ENCODE assay signal across 8 cellular contexts in the genomic region with DNA sequence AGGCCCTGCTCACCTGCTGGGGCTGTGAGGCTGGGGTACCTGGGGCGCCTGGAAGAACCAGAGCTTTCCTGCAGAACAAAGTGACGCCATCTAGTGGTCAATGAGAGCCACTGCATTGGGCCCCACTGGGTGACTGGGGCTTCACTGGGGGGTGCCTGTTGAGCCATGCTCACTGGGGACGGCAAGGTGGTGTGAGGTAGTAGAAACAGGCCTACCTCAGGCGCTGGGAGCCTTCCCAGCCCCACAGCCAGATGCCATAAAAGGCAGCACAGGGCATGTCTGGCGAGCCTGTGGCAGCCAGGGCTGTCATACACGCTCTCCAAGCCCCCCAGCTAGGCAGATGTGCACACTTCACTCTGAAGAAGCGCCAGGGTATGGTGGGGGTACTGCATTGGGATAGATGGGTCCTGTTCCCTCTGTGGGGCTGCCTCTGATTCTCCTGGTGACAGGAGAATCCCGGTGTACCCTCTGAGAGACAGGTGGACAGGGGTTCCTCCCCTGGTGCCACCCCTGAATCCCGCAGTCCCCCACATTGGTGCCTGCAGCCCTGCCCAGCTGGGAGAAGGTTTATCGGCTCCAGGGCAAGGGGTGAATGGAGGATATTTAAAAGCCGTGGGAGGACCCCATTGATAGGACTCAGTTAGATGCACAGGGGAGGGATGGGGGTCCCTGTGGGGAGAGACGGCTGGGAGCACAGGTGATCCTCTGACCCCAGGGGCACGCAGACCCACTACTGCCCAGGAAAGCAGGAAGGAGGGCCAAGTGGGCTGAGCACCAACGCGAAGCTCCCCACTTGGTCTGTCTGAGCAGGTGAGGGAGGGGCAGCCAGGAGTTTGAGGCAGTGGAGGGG.
DNase-seq lines count a peak whose midpoint lies in the region; ATAC-seq and TF ChIP-seq lines count a peak whose summit lies in the region.

No MANE protein-coding gene starts in this region.

- CTCF ChIA-PET in CD4-positive, alpha-beta T cell (lab: Charles Lee), result interaction anchor here (0.7 to 2.7 kb wide), 7 partner anchors 9 to 217 kb away, joined by 3 to 15 read pairs (median 5); no protein-coding TSS in a partner anchor
- CTCF ChIA-PET in activated CD4-positive, alpha-beta T cell treated with anti-CD3 and anti-CD28 coated beads, Interleukin-2, amount 10 ng/mL, durations not matched to agents 7 days and 5 days (lab: Charles Lee), result interaction anchor here (1.0 to 3.2 kb wide), 8 partner anchors 9 to 59 kb away, joined by 3 to 11 read pairs (median 4); no protein-coding TSS in a partner anchor

- peak overlapping the region; percentile 81 for H3K27ac Mint-ChIP-seq in CD4-positive, alpha-beta T cell
- peak overlapping the region; percentile 90 for H3K27ac Mint-ChIP-seq in activated CD4-positive, alpha-beta T cell treated with anti-CD3 and anti-CD28 coated beads, Interleukin-2, amount 10 ng/mL, durations not matched to agents 7 days and 5 days
- peak overlapping the region; percentile 86 to 88 for H3K27ac Mint-ChIP-seq in effector memory CD8-positive, alpha-beta T cell

- H3K9me3 ChIP-seq in CD4-positive, alpha-beta T cell (ENCODE audit: control insufficient read depth, low read length), result no peaks in the 10 kb centered on the region

- peak overlapping the region; percentile 30 for H3K4me3 Mint-ChIP-seq in CD4-positive, alpha-beta T cell
- peak overlapping the region; percentile 43 for H3K4me3 Mint-ChIP-seq in activated CD4-positive, alpha-beta T cell treated with anti-CD3 and anti-CD28 coated beads, Interleukin-2, amount 10 ng/mL, durations not matched to agents 7 days and 5 days
- H3K4me3 Mint-ChIP-seq in effector memory CD8-positive, alpha-beta T cell, result peak overlapping the region; percentile 77 to 80

- H3K27ac ChIP-seq in CD4-positive, alpha-beta T cell (ENCODE audit: low read depth, low read length), result no peak overlapping the region

- no peaks in the 10 kb centered on the region for H3K27me3 ChIP-seq in CD4-positive, alpha-beta T cell (ENCODE audit: control insufficient read depth, insufficient read depth, low read length)

- no peaks in the 10 kb centered on the region for H3K9me3 Mint-ChIP-seq in CD4-positive, alpha-beta T cell
- H3K9me3 Mint-ChIP-seq in activated CD4-positive, alpha-beta T cell treated with anti-CD3 and anti-CD28 coated beads, Interleukin-2, amount 10 ng/mL, durations not matched to agents 7 days and 5 days, result no peaks in the 10 kb centered on the region
- H3K9me3 Mint-ChIP-seq in effector memory CD8-positive, alpha-beta T cell, result no peaks in the 10 kb centered on the region

- POLR2A ChIA-PET in CD4-positive, alpha-beta T cell (lab: Charles Lee), result no interaction called here
- POLR2A ChIA-PET in activated CD4-positive, alpha-beta T cell treated with anti-CD3 and anti-CD28 coated beads, Interleukin-2, amount 10 ng/mL, durations not matched to agents 7 days and 5 days (lab: Charles Lee), result interaction anchor here (0.6 kb wide), 1 partner anchor 180 kb away, joined by 3 read pairs; no protein-coding TSS in a partner anchor

- intact Hi-C loops in CD4-positive, alpha-beta T cell (cut with DNase I, micrococcal nuclease), result loop anchor here (1.0 to 10.0 kb wide), 3 partner anchors 218 to 306 kb away; no protein-coding TSS in a partner anchor

- TF ChIP-seq CTCF in CD4-positive, alpha-beta T cell (IDR thresholded peaks at IDR 0.05), result peak; percentile 81

- H3K27me3 Mint-ChIP-seq in CD4-positive, alpha-beta T cell, result no peaks in the 10 kb centered on the region
- no peaks in the 10 kb centered on the region for H3K27me3 Mint-ChIP-seq in activated CD4-positive, alpha-beta T cell treated with anti-CD3 and anti-CD28 coated beads, Interleukin-2, amount 10 ng/mL, durations not matched to agents 7 days and 5 days
- no peaks in the 10 kb centered on the region for H3K27me3 Mint-ChIP-seq in effector memory CD8-positive, alpha-beta T cell

- peaks cover 42% of the 10 kb centered on the region for H3K4me1 Mint-ChIP-seq in CD4-positive, alpha-beta T cell (ENCODE audit: low read depth)
- peaks cover 27% of the 10 kb centered on the region for H3K4me1 Mint-ChIP-seq in activated CD4-positive, alpha-beta T cell treated with anti-CD3 and anti-CD28 coated beads, Interleukin-2, amount 10 ng/mL, durations not matched to agents 7 days and 5 days
- peaks cover 28 to 32% of the 10 kb centered on the region in 2 donors for H3K4me1 Mint-ChIP-seq in effector memory CD8-positive, alpha-beta T cell (ENCODE audit: low read depth in 2 of 2)

- DNase-seq in CD4-positive, alpha-beta T cell, result peak in 9 of 10 experiments; percentile 24 to 46 (median 37)
- DNase-seq in HK-2 (ENCODE audit: unreplicated experiment) (peak; percentile 19), pons (ENCODE audit: low spot score) (peak; percentile 64), occipital lobe (lab: John Stamatoyannopoulos, UW) (no peak), amniotic stem cell (lab: John Stamatoyannopoulos, UW) (no peak)
- peak; percentile 57 for DNase-seq in activated CD4-positive, alpha-beta T cell treated with anti-CD3 and anti-CD28 coated beads, Interleukin-2, amount 10 ng/mL, durations not matched to agents 7 days and 5 days
- peak; percentile 34 to 60 (median 35) for DNase-seq in effector memory CD8-positive, alpha-beta T cell

- H3K36me3 Mint-ChIP-seq in CD4-positive, alpha-beta T cell (ENCODE audit: low read depth), result peaks cover 64% of the 10 kb centered on the region
- H3K36me3 Mint-ChIP-seq in activated CD4-positive, alpha-beta T cell treated with anti-CD3 and anti-CD28 coated beads, Interleukin-2, amount 10 ng/mL, durations not matched to agents 7 days and 5 days (ENCODE audit: low read depth), result no peaks in the 10 kb centered on the region
- peaks cover 5% of the 10 kb centered on the region for H3K36me3 Mint-ChIP-seq in effector memory CD8-positive, alpha-beta T cell (ENCODE audit: insufficient read depth)

- ATAC-seq in CD4-positive, alpha-beta T cell (ENCODE audit: poor library complexity), result peak; percentile 76
- ATAC-seq in effector memory CD8-positive, alpha-beta T cell (replicated peaks), result peak; percentile 53
- no peak for ATAC-seq in GM21576 (IDR thresholded peaks at IDR 0.05; ENCODE audit: unreplicated experiment)

Comparison
In these comparisons a context has a peak if more than half of its experiments do, and no peak if none do; other contexts are left out.
1. DNase-seq: peak in CD4-positive, alpha-beta T cell (9 of 10), HK-2 (single experiment), activated CD4-positive, alpha-beta T cell treated with anti-CD3 and anti-CD28 coated beads, Interleukin-2, amount 10 ng/mL, durations not matched to agents 7 days and 5 days (single experiment), effector memory CD8-positive, alpha-beta T cell (3 of 3) and pons (single experiment); none in occipital lobe (single experiment) and amniotic stem cell (single experiment).
2. Peak in every context shown above with its lines, with median percentiles within 50 percentile points of each other: H3K27ac Mint-ChIP-seq and H3K4me3 Mint-ChIP-seq.